7 cellular contexts compared by ENCODE assay signal in the genomic region with DNA sequence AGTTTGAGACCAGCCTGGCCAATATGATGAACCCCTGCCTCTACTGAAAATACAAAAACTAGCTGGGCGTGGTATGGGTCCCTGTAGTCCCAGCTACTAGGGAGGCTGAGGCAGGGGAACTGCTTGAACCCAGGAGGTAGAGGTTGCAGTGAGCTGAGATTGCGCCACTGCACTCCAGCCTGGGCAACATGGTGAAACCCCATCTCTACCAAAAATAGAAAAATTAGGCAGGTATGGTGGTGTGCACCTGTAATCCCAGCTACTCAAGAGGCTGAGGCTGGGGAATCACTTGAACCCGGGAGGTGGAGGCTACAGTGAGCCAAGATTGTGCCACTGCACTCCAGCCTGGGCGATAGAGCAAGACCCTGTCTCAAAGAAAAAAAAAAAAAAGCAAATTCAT. TPM values are rescaled to one million over a fixed set of nuclear protein-coding genes. Genes with fewer than 3 reads are reported as not detected.
"Had no signal": no experiment of that assay in that cellular context is flagged by ENCODE, and none has a peak within 500 bp of the region (broad histone marks: within the 10 kb centered on the region; RNA-seq: fewer than 3 reads in every experiment).

No MANE protein-coding gene starts in this region.

RNA-seq across cellular contexts. Expression of gene NKAIN1, which starts 48.1 kb away (rescaled TPM):
- total RNA-seq: naive thymus-derived CD8-positive, alpha-beta T cell; osteoblast; right cardiac atrium; right lobe of liver; skeletal muscle tissue; transverse colon; upper lobe of right lung had no signal
- polyA plus RNA-seq: naive thymus-derived CD8-positive, alpha-beta T cell had no signal
